ENCODE assay signal across 9 cellular contexts in genomic region chr3:156727519-156728205, GRCh38. TPM values are rescaled to one million over a fixed set of nuclear protein-coding genes. Genes with fewer than 3 reads are reported as not detected.
DNase-seq lines count a peak whose midpoint lies in the region; ATAC-seq, FAIRE-seq and TF ChIP-seq lines count a peak whose summit lies in the region.
"Had no signal": no experiment of that assay in that cellular context is flagged by ENCODE, and none has a peak within 500 bp of the region (broad histone marks: within the 10 kb centered on the region; RNA-seq: fewer than 3 reads in every experiment).

No MANE protein-coding gene starts in this region.

- TF ChIP-seq CTCF in activated CD8-positive, alpha-beta T cell treated with anti-CD3 and anti-CD28 coated beads for 36 hours (IDR thresholded peaks at IDR 0.05): no peak
- TF ChIP-seq CTCF in progenitor cell of endocrine pancreas (IDR thresholded peaks at IDR 0.05; ENCODE audit: unreplicated experiment) (no peak), kidney (IDR thresholded peaks at IDR 0.05; ENCODE audit: borderline replicate concordance, extremely low read depth, insufficient read depth) (no peak)

- H3K27me3 Mint-ChIP-seq in activated CD8-positive, alpha-beta T cell treated with anti-CD3 and anti-CD28 coated beads for 36 hours: no peaks in the 10 kb centered on the region
- H3K27me3 Mint-ChIP-seq in activated CD8-positive, alpha-beta T cell treated with anti-CD3 and anti-CD28 coated beads, Interleukin-2, amount 10 ng/mL, durations not matched to agents 7 days and 5 days (ENCODE audit: low read depth): no peaks in the 10 kb centered on the region
- no peaks in the 10 kb centered on the region for H3K27me3 Mint-ChIP-seq in progenitor cell of endocrine pancreas

- FAIRE-seq in kidney (lab: Jason Lieb, UNC): no peak

- ATAC-seq in activated CD8-positive, alpha-beta T cell treated with anti-CD3 and anti-CD28 coated beads for 36 hours: peak; percentile 49
- ATAC-seq in activated CD8-positive, alpha-beta T cell treated with anti-CD3 and anti-CD28 coated beads, Interleukin-2, amount 10 ng/mL, durations not matched to agents 7 days and 5 days: no peak
- ATAC-seq in HG02571 (IDR thresholded peaks at IDR 0.05; ENCODE audit: unreplicated experiment): peak; percentile 72
- peak; percentile 50 for ATAC-seq in HG03558 (IDR thresholded peaks at IDR 0.05; ENCODE audit: extremely low read depth, unreplicated experiment)

- intact Hi-C loops in activated CD8-positive, alpha-beta T cell treated with anti-CD3 and anti-CD28 coated beads for 36 hours (cut with micrococcal nuclease): no loop called here
- intact Hi-C loops in kidney (cut with DNase I): no loop called here

- no peaks in the 10 kb centered on the region for H3K9me3 ChIP-seq in kidney (ENCODE audit: control insufficient read depth in 1 of 2, low read length in 2 of 2)

- H3K9ac ChIP-seq in kidney (ENCODE audit: low read length in 2 of 2): no peak overlapping the region

- peak; percentile 13 for DNase-seq in activated CD8-positive, alpha-beta T cell treated with anti-CD3 and anti-CD28 coated beads for 36 hours
- DNase-seq in activated CD8-positive, alpha-beta T cell treated with anti-CD3 and anti-CD28 coated beads, Interleukin-2, amount 10 ng/mL, durations not matched to agents 7 days and 5 days: no peak
- DNase-seq in progenitor cell of endocrine pancreas (ENCODE audit: low spot score, unreplicated experiment) (no peak), kidney (no peak), T-helper 1 cell (no peak)
- no peak for DNase-seq in stimulated activated CD4-positive, alpha-beta T cell treated with anti-CD3 and anti-CD28 coated beads, Interleukin-4, amount 100 ng/mL, for 4 hours
- DNase-seq: NCI-H187 had no signal

- peaks cover 0 to 3% of the 10 kb centered on the region in 2 donors for H3K4me1 ChIP-seq in kidney (ENCODE audit: control insufficient read depth in 1 of 2, insufficient read depth in 1 of 2, low read depth in 1 of 2, low read length in 2 of 2)

- CTCF ChIA-PET in activated CD8-positive, alpha-beta T cell treated with anti-CD3 and anti-CD28 coated beads for 36 hours (lab: Charles Lee): no interaction called here
- CTCF ChIA-PET in activated CD8-positive, alpha-beta T cell treated with anti-CD3 and anti-CD28 coated beads, Interleukin-2, amount 10 ng/mL, durations not matched to agents 7 days and 5 days (lab: Charles Lee): interaction anchor here (0.6 kb wide), 1 partner anchor 18 kb away, joined by 3 read pairs; no protein-coding TSS in a partner anchor

- no peak overlapping the region for H3K4me3 Mint-ChIP-seq in activated CD8-positive, alpha-beta T cell treated with anti-CD3 and anti-CD28 coated beads for 36 hours
- no peak overlapping the region for H3K4me3 Mint-ChIP-seq in activated CD8-positive, alpha-beta T cell treated with anti-CD3 and anti-CD28 coated beads, Interleukin-2, amount 10 ng/mL, durations not matched to agents 7 days and 5 days
- no peak overlapping the region for H3K4me3 Mint-ChIP-seq in progenitor cell of endocrine pancreas (ENCODE audit: low read depth)

- no peak overlapping the region for H3K27ac Mint-ChIP-seq in activated CD8-positive, alpha-beta T cell treated with anti-CD3 and anti-CD28 coated beads for 36 hours
- no peak overlapping the region for H3K27ac Mint-ChIP-seq in activated CD8-positive, alpha-beta T cell treated with anti-CD3 and anti-CD28 coated beads, Interleukin-2, amount 10 ng/mL, durations not matched to agents 7 days and 5 days
- peak overlapping the region; percentile 95 for H3K27ac Mint-ChIP-seq in progenitor cell of endocrine pancreas

- POLR2A ChIA-PET in activated CD8-positive, alpha-beta T cell treated with anti-CD3 and anti-CD28 coated beads for 36 hours (lab: Charles Lee): interaction anchor here (1.2 kb wide), 1 partner anchor 90 kb away, joined by 3 read pairs; no protein-coding TSS in a partner anchor
- POLR2A ChIA-PET in activated CD8-positive, alpha-beta T cell treated with anti-CD3 and anti-CD28 coated beads, Interleukin-2, amount 10 ng/mL, durations not matched to agents 7 days and 5 days (lab: Charles Lee): no interaction called here

- H3K27ac ChIP-seq in kidney (ENCODE audit: low read depth in 2 of 2, low read length in 2 of 2): no peak overlapping the region

- peaks cover 4% of the 10 kb centered on the region for H3K4me1 Mint-ChIP-seq in activated CD8-positive, alpha-beta T cell treated with anti-CD3 and anti-CD28 coated beads for 36 hours (ENCODE audit: low read depth)
- H3K4me1 Mint-ChIP-seq in activated CD8-positive, alpha-beta T cell treated with anti-CD3 and anti-CD28 coated beads, Interleukin-2, amount 10 ng/mL, durations not matched to agents 7 days and 5 days (ENCODE audit: low read depth): peaks cover 11% of the 10 kb centered on the region
- H3K4me1 Mint-ChIP-seq in progenitor cell of endocrine pancreas (ENCODE audit: low read depth): peaks cover 70% of the 10 kb centered on the region

- H3K9me3 Mint-ChIP-seq in activated CD8-positive, alpha-beta T cell treated with anti-CD3 and anti-CD28 coated beads for 36 hours: no peaks in the 10 kb centered on the region
- no peaks in the 10 kb centered on the region for H3K9me3 Mint-ChIP-seq in activated CD8-positive, alpha-beta T cell treated with anti-CD3 and anti-CD28 coated beads, Interleukin-2, amount 10 ng/mL, durations not matched to agents 7 days and 5 days (ENCODE audit: insufficient read depth)
- H3K9me3 Mint-ChIP-seq in progenitor cell of endocrine pancreas (ENCODE audit: low read depth): no peaks in the 10 kb centered on the region

- H3K36me3 ChIP-seq in kidney (ENCODE audit: control insufficient read depth in 1 of 2, insufficient read depth in 2 of 2, low read length in 2 of 2): no peaks in the 10 kb centered on the region

- no peaks in the 10 kb centered on the region for H3K36me3 Mint-ChIP-seq in activated CD8-positive, alpha-beta T cell treated with anti-CD3 and anti-CD28 coated beads for 36 hours (ENCODE audit: low read depth)
- H3K36me3 Mint-ChIP-seq in activated CD8-positive, alpha-beta T cell treated with anti-CD3 and anti-CD28 coated beads, Interleukin-2, amount 10 ng/mL, durations not matched to agents 7 days and 5 days (ENCODE audit: low read depth): peaks cover 10% of the 10 kb centered on the region
- H3K36me3 Mint-ChIP-seq in progenitor cell of endocrine pancreas (ENCODE audit: insufficient read depth): peaks cover 3% of the 10 kb centered on the region

- H3K4me3 ChIP-seq in kidney (ENCODE audit: low read length in 2 of 2): no peak overlapping the region

RNA-seq across cellular contexts. Expression of gene TIPARP, which starts 53.3 kb away (rescaled TPM):
- 10 to 100 TPM; 28.0 to 30.0 TPM for total RNA-seq in activated CD8-positive, alpha-beta T cell treated with anti-CD3 and anti-CD28 coated beads for 36 hours
- 10 to 100 TPM; 34.2 to 36.5 TPM for total RNA-seq in activated CD8-positive, alpha-beta T cell treated with anti-CD3 and anti-CD28 coated beads, Interleukin-2, amount 10 ng/mL, durations not matched to agents 7 days and 5 days
- total RNA-seq in progenitor cell of endocrine pancreas: 32.1 and 38.6 TPM in 2 replicates
- 21.8 TPM for total RNA-seq in kidney
- polyA plus RNA-seq in kidney (ENCODE audit: insufficient read depth, low read depth, low replicate concordance): 9.5 TPM
